Comparison of ENCODE assay signal across 24 cellular contexts in the genomic region with DNA sequence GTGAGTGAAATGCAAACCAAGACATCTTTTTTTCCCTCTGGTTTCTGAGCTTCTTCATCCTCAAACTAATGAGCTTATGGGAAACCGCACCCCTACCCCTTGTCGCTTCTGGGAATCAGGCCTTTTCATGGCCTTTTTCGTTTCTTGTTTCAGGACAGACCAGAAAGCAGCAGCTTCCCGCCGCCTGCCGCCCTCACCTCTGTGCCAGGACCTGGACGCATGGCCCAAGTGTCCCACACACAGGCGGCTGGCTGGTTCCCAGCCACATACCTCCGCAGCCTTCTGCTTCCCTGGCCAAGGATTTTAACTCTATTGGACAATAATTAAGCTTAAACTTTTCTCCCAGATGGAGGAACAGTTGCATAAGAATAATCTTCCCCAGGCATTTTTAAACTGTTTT.
DNase-seq lines count a peak whose midpoint lies in the region; ATAC-seq, FAIRE-seq and TF ChIP-seq lines count a peak whose summit lies in the region.
"Had no signal": no experiment of that assay in that cellular context is flagged by ENCODE, and none has a peak within 500 bp of the region (broad histone marks: within the 10 kb centered on the region; RNA-seq: fewer than 3 reads in every experiment).

No MANE protein-coding gene starts in this region.

- WGBS in right cardiac atrium, result 84% methylated on average over 9 of the region's 9 CpGs
- WGBS in neuronal stem cell (ENCODE audit: extremely low coverage in 2 of 2, insufficient read length in 2 of 2, insufficient replicate concordance in 1 of 2), 2 donors, result no CpG with 5 or more reads among the region's 9 CpGs

- H3K36me3 Mint-ChIP-seq in effector memory CD8-positive, alpha-beta T cell (ENCODE audit: insufficient read depth), result no peaks in the 10 kb centered on the region
- H3K36me3 Mint-ChIP-seq in stimulated activated memory B cell treated with anti-CD40 and anti-IgM and Interleukin-4, amounts not matched to agents 10 μg/mL and 1 μg/mL and 100 μg/mL, for 72 hours, result no peaks in the 10 kb centered on the region
- H3K36me3 Mint-ChIP-seq: CD4-positive, CD25-positive, alpha-beta regulatory T cell; CD8-positive, alpha-beta T cell had no signal

- no peak overlapping the region for H3K4me3 Mint-ChIP-seq in effector memory CD8-positive, alpha-beta T cell
- no peak overlapping the region for H3K4me3 Mint-ChIP-seq in stimulated activated memory B cell treated with anti-CD40 and anti-IgM and Interleukin-4, amounts not matched to agents 10 μg/mL and 1 μg/mL and 100 μg/mL, for 72 hours
- H3K4me3 Mint-ChIP-seq: B cell; CD4-positive, CD25-positive, alpha-beta regulatory T cell; CD8-positive, alpha-beta T cell had no signal

- H3K9me3 ChIP-seq in right cardiac atrium (ENCODE audit: control insufficient read depth, low read length) (no peaks in the 10 kb centered on the region), kidney (ENCODE audit: control insufficient read depth in 1 of 2, low read length in 2 of 2) (no peaks in the 10 kb centered on the region), neuronal stem cell (replicated peaks in 1 of 2; ENCODE audit: control insufficient read depth in 2 of 2, insufficient read depth in 1 of 2, low read depth in 1 of 2, low read length in 2 of 2) (peaks cover 0 to 6% of the 10 kb centered on the region in 2 donors)
- H3K9me3 ChIP-seq: A549, BLaER1, Caco-2 had no signal

- no peak for TF ChIP-seq CTCF in kidney (IDR thresholded peaks at IDR 0.05; ENCODE audit: borderline replicate concordance, extremely low read depth, insufficient read depth)

- H3K4me3 ChIP-seq in right cardiac atrium (ENCODE audit: low read length) (no peak overlapping the region), kidney (ENCODE audit: low read length in 2 of 2) (no peak overlapping the region), neuronal stem cell (ENCODE audit: low read length in 2 of 2) (no peak overlapping the region)
- H3K4me3 ChIP-seq: A549, BLaER1, GM12878 had no signal

- H3K4ac ChIP-seq in neuronal stem cell (ENCODE audit: low read length), result no peak overlapping the region

- no peak overlapping the region for H3K14ac ChIP-seq in neuronal stem cell (ENCODE audit: low read length)

- H3K4me1 ChIP-seq in right cardiac atrium (ENCODE audit: control insufficient read depth, insufficient read depth, low read length) (no peaks in the 10 kb centered on the region), kidney (ENCODE audit: control insufficient read depth in 1 of 2, insufficient read depth in 1 of 2, low read depth in 1 of 2, low read length in 2 of 2) (no peaks in the 10 kb centered on the region), neuronal stem cell (ENCODE audit: control insufficient read depth in 2 of 2, insufficient read depth in 1 of 2, low read depth in 1 of 2, low read length in 2 of 2) (no peaks in the 10 kb centered on the region)
- H3K4me1 ChIP-seq: A549, Caco-2 had no signal

- no peak overlapping the region for H3K27ac Mint-ChIP-seq in effector memory CD8-positive, alpha-beta T cell
- H3K27ac Mint-ChIP-seq in stimulated activated memory B cell treated with anti-CD40 and anti-IgM and Interleukin-4, amounts not matched to agents 10 μg/mL and 1 μg/mL and 100 μg/mL, for 72 hours, result no peak overlapping the region
- H3K27ac Mint-ChIP-seq: B cell; CD4-positive, CD25-positive, alpha-beta regulatory T cell; CD8-positive, alpha-beta T cell had no signal

- H2BK12ac ChIP-seq in neuronal stem cell (ENCODE audit: low read length), result no peak overlapping the region

- no peak overlapping the region for H2AK5ac ChIP-seq in neuronal stem cell (ENCODE audit: low read depth, low read length)

- H3K4me1 Mint-ChIP-seq in effector memory CD8-positive, alpha-beta T cell (ENCODE audit: low read depth in 2 of 2), result no peaks in the 10 kb centered on the region
- no peaks in the 10 kb centered on the region for H3K4me1 Mint-ChIP-seq in stimulated activated memory B cell treated with anti-CD40 and anti-IgM and Interleukin-4, amounts not matched to agents 10 μg/mL and 1 μg/mL and 100 μg/mL, for 72 hours
- H3K4me1 Mint-ChIP-seq: B cell; CD4-positive, CD25-positive, alpha-beta regulatory T cell had no signal

- no peak overlapping the region for H2BK5ac ChIP-seq in neuronal stem cell (ENCODE audit: low read length)

- H2BK15ac ChIP-seq in neuronal stem cell (ENCODE audit: low read length), result no peak overlapping the region

- no peak overlapping the region for H4K8ac ChIP-seq in neuronal stem cell (ENCODE audit: low read depth, low read length)

- H3K79me1 ChIP-seq in neuronal stem cell (ENCODE audit: low read depth, low read length), result no peaks in the 10 kb centered on the region

- H3K4me2 ChIP-seq in neuronal stem cell (ENCODE audit: insufficient read depth, low read length, poor library complexity, severe bottlenecking), result no peak overlapping the region
- H3K4me2 ChIP-seq: A549, BLaER1 had no signal

- no peak for FAIRE-seq in kidney (lab: Jason Lieb, UNC)
- FAIRE-seq: A549, GM12878, GM19239 had no signal

- H3K27ac ChIP-seq in right cardiac atrium (ENCODE audit: low read length), result no peak overlapping the region
- H3K27ac ChIP-seq in kidney (ENCODE audit: low read depth in 2 of 2, low read length in 2 of 2), result no peak overlapping the region
- no peak overlapping the region for H3K27ac ChIP-seq in neuronal stem cell (replicated peaks; ENCODE audit: low read length)
- H3K27ac ChIP-seq: A549, BLaER1, C4-2B had no signal

- H3K36me3 ChIP-seq in kidney (ENCODE audit: control insufficient read depth in 1 of 2, insufficient read depth in 2 of 2, low read length in 2 of 2) (no peaks in the 10 kb centered on the region), neuronal stem cell (replicated peaks in 1 of 2; ENCODE audit: control insufficient read depth in 2 of 2, insufficient read depth in 2 of 2, low read length in 2 of 2) (no peaks in the 10 kb centered on the region)
- H3K36me3 ChIP-seq: BLaER1 had no signal

- H2BK120ac ChIP-seq in neuronal stem cell (ENCODE audit: low read depth, low read length), result no peak overlapping the region

- no peak overlapping the region for H3K9ac ChIP-seq in kidney (ENCODE audit: low read length in 2 of 2)
- H3K9ac ChIP-seq in neuronal stem cell (ENCODE audit: low read depth, low read length, poor library complexity), result peak overlapping the region; percentile 2
- H3K9ac ChIP-seq: BLaER1 had no signal

- H4K91ac ChIP-seq in neuronal stem cell (ENCODE audit: low read depth, low read length, poor library complexity), result no peak overlapping the region

- H3K23ac ChIP-seq in neuronal stem cell (ENCODE audit: low read depth, low read length, poor library complexity), result no peak overlapping the region

- H2AFZ ChIP-seq in neuronal stem cell (ENCODE audit: low read length), result peak overlapping the region; percentile 61

- no peaks in the 10 kb centered on the region for H3K27me3 ChIP-seq in right cardiac atrium (ENCODE audit: control insufficient read depth, insufficient read depth)
- no peaks in the 10 kb centered on the region for H3K27me3 ChIP-seq in neuronal stem cell (ENCODE audit: control insufficient read depth in 3 of 3, insufficient read depth in 3 of 3, low read depth in 1 of 3, low read length in 3 of 3)
- H3K27me3 ChIP-seq: BLaER1 had no signal

- no peak overlapping the region for H3K18ac ChIP-seq in neuronal stem cell (ENCODE audit: low read length)

- peak in 2 of 3 donors; percentile 7 to 40 for DNase-seq in right cardiac atrium
- no peak for DNase-seq in Right ventricle myocardium superior
- peak; percentile 0 for DNase-seq in HuH-7 (ENCODE audit: low spot score)
- peak; percentile 53 for DNase-seq in kidney
- no peak for DNase-seq in neuronal stem cell (ENCODE audit: low spot score)
- no peak for DNase-seq in effector memory CD8-positive, alpha-beta T cell
- DNase-seq in activated gamma-delta T cell (lab: John Stamatoyannopoulos, UW), result no peak
- DNase-seq: 8988T; Caco-2; CD4-positive, CD25-positive, alpha-beta regulatory T cell; CD8-positive, alpha-beta T cell; DMS153; EL; GDM1; GOT3; H7; HCEC 1CT had no signal

- no peaks in the 10 kb centered on the region for H3K27me3 Mint-ChIP-seq in effector memory CD8-positive, alpha-beta T cell
- H3K27me3 Mint-ChIP-seq in stimulated activated memory B cell treated with anti-CD40 and anti-IgM and Interleukin-4, amounts not matched to agents 10 μg/mL and 1 μg/mL and 100 μg/mL, for 72 hours, result no peaks in the 10 kb centered on the region
- H3K27me3 Mint-ChIP-seq: B cell had no signal

- H3K9me3 Mint-ChIP-seq in effector memory CD8-positive, alpha-beta T cell, result no peaks in the 10 kb centered on the region
- H3K9me3 Mint-ChIP-seq in stimulated activated memory B cell treated with anti-CD40 and anti-IgM and Interleukin-4, amounts not matched to agents 10 μg/mL and 1 μg/mL and 100 μg/mL, for 72 hours, result no peaks in the 10 kb centered on the region
- H3K9me3 Mint-ChIP-seq: CD8-positive, alpha-beta T cell had no signal

- ATAC-seq in right cardiac atrium (no peak), Right ventricle myocardium superior (ENCODE audit: poor library complexity) (no peak)
- ATAC-seq in effector memory CD8-positive, alpha-beta T cell (replicated peaks), result no peak
- ATAC-seq in stimulated activated memory B cell treated with anti-CD40 and anti-IgM and Interleukin-4, amounts not matched to agents 10 μg/mL and 1 μg/mL and 100 μg/mL, for 72 hours, result no peak
- ATAC-seq: A549; CD8-positive, alpha-beta T cell; GM12878 had no signal

- intact Hi-C loops in right cardiac atrium (cut with DNase I), result no loop called here
- intact Hi-C loops in Right ventricle myocardium superior (cut with DNase I), result no loop called here
- intact Hi-C loops in kidney (cut with DNase I), result no loop called here

Comparison
In these comparisons a context has a peak if more than half of its experiments do, and no peak if none do; other contexts are left out.
1. DNase-seq: peak in right cardiac atrium (2 of 3), HuH-7 (single experiment) and kidney (single experiment); none in Right ventricle myocardium superior (single experiment), neuronal stem cell (single experiment), effector memory CD8-positive, alpha-beta T cell (0 of 3) and activated gamma-delta T cell (single experiment).